Comparison of ENCODE assay signal across 8 cellular contexts in genomic region chr2:37615808-37616673, GRCh38. TPM values are rescaled to one million over a fixed set of nuclear protein-coding genes. Genes with fewer than 3 reads are reported as not detected.
DNase-seq lines count a peak whose midpoint lies in the region; ATAC-seq, FAIRE-seq and TF ChIP-seq lines count a peak whose summit lies in the region.

No MANE protein-coding gene starts in this region.

- intact Hi-C loops in activated naive CD4-positive, alpha-beta T cell treated with anti-CD3 and anti-CD28 coated beads for 36 hours (cut with micrococcal nuclease), result loop anchor here (2.0 kb wide), 1 partner anchor 13 kb away; no protein-coding TSS in a partner anchor
- intact Hi-C loops in naive thymus-derived CD4-positive, alpha-beta T cell (cut with micrococcal nuclease), result loop anchor here in 1 of 2 donors (1.0 to 2.0 kb wide), 3 partner anchors 10 to 30 kb away; no protein-coding TSS in a partner anchor

- peak; percentile 92 for ATAC-seq in naive thymus-derived CD4-positive, alpha-beta T cell
- no peak for ATAC-seq in GM19395 (IDR thresholded peaks at IDR 0.05; ENCODE audit: unreplicated experiment)

- H3K36me3 ChIP-seq in naive thymus-derived CD4-positive, alpha-beta T cell (ENCODE audit: control insufficient read depth in 2 of 3, insufficient read depth in 3 of 3, low read length in 3 of 3), result no peaks in the 10 kb centered on the region
- no peaks in the 10 kb centered on the region for H3K36me3 ChIP-seq in WERI-Rb-1

- DNase-seq in GM18507 (ENCODE audit: extremely low spot score, insufficient read length, low read depth), result no peak
- DNase-seq in MV-4-11 (lab: John Stamatoyannopoulos, UW), result peak; percentile 91
- peak; percentile 57 for DNase-seq in activated naive CD4-positive, alpha-beta T cell treated with anti-CD3 and anti-CD28 coated beads for 36 hours
- peak in 8 of 9 donors; percentile 39 to 78 (median 70) for DNase-seq in naive thymus-derived CD4-positive, alpha-beta T cell
- DNase-seq in NCI-H1105 (lab: John Stamatoyannopoulos, UW), result no peak
- no peak for DNase-seq in progenitor cell of endocrine pancreas (ENCODE audit: low spot score, unreplicated experiment)
- no peak for DNase-seq in WERI-Rb-1

- H3K36me3 Mint-ChIP-seq in activated naive CD4-positive, alpha-beta T cell treated with anti-CD3 and anti-CD28 coated beads for 36 hours (ENCODE audit: low read depth), result no peaks in the 10 kb centered on the region
- peaks cover 0 to 5% (median 0%) of the 10 kb centered on the region in 5 donors for H3K36me3 Mint-ChIP-seq in naive thymus-derived CD4-positive, alpha-beta T cell
- no peaks in the 10 kb centered on the region for H3K36me3 Mint-ChIP-seq in progenitor cell of endocrine pancreas (ENCODE audit: insufficient read depth)

- H3K27ac Mint-ChIP-seq in activated naive CD4-positive, alpha-beta T cell treated with anti-CD3 and anti-CD28 coated beads for 36 hours, result no peak overlapping the region
- H3K27ac Mint-ChIP-seq in naive thymus-derived CD4-positive, alpha-beta T cell, result peak overlapping the region; percentile 82 to 96 (median 92)
- no peak overlapping the region for H3K27ac Mint-ChIP-seq in progenitor cell of endocrine pancreas

- POLR2A ChIA-PET in naive thymus-derived CD4-positive, alpha-beta T cell (lab: Charles Lee), result interaction anchor here (0.6 to 2.8 kb wide), 7 partner anchors 10 to 523 kb away, joined by 3 to 12 read pairs (median 3); no protein-coding TSS in a partner anchor

- peaks cover 36% of the 10 kb centered on the region for H3K4me1 Mint-ChIP-seq in activated naive CD4-positive, alpha-beta T cell treated with anti-CD3 and anti-CD28 coated beads for 36 hours (ENCODE audit: low read depth)
- peaks cover 28 to 36% (median 30%) of the 10 kb centered on the region in 7 donors for H3K4me1 Mint-ChIP-seq in naive thymus-derived CD4-positive, alpha-beta T cell
- H3K4me1 Mint-ChIP-seq in progenitor cell of endocrine pancreas (ENCODE audit: low read depth), result peaks cover 17% of the 10 kb centered on the region

- H3K9me3 ChIP-seq in naive thymus-derived CD4-positive, alpha-beta T cell (ENCODE audit: control insufficient read depth in 2 of 3, low read length in 3 of 3), result no peaks in the 10 kb centered on the region
- H3K9me3 ChIP-seq in WERI-Rb-1 (ENCODE audit: severe bottlenecking), result no peaks in the 10 kb centered on the region

- peaks cover 22 to 47% of the 10 kb centered on the region in 2 donors for H3K4me1 ChIP-seq in naive thymus-derived CD4-positive, alpha-beta T cell (ENCODE audit: control insufficient read depth in 2 of 2, insufficient read depth in 2 of 2, low read length in 2 of 2)

- no peaks in the 10 kb centered on the region for H3K9me3 Mint-ChIP-seq in activated naive CD4-positive, alpha-beta T cell treated with anti-CD3 and anti-CD28 coated beads for 36 hours
- peaks cover 0 to 5% (median 0%) of the 10 kb centered on the region in 11 donors for H3K9me3 Mint-ChIP-seq in naive thymus-derived CD4-positive, alpha-beta T cell
- H3K9me3 Mint-ChIP-seq in progenitor cell of endocrine pancreas (ENCODE audit: low read depth), result no peaks in the 10 kb centered on the region

- CTCF ChIA-PET in activated naive CD4-positive, alpha-beta T cell treated with anti-CD3 and anti-CD28 coated beads for 36 hours (lab: Charles Lee), result no interaction called here
- CTCF ChIA-PET in naive thymus-derived CD4-positive, alpha-beta T cell (lab: Charles Lee), result interaction anchor here (0.6 to 1.3 kb wide), 4 partner anchors 9 to 201 kb away, joined by 3 to 5 read pairs (median 4); no protein-coding TSS in a partner anchor

- TF ChIP-seq CTCF in progenitor cell of endocrine pancreas (IDR thresholded peaks at IDR 0.05; ENCODE audit: unreplicated experiment) (no peak), WERI-Rb-1 (IDR thresholded peaks at IDR 0.05; ENCODE audit: low read depth, low read length) (no peak)

- H3K27me3 Mint-ChIP-seq in activated naive CD4-positive, alpha-beta T cell treated with anti-CD3 and anti-CD28 coated beads for 36 hours (ENCODE audit: low read depth), result no peaks in the 10 kb centered on the region
- no peaks in the 10 kb centered on the region for H3K27me3 Mint-ChIP-seq in naive thymus-derived CD4-positive, alpha-beta T cell
- no peaks in the 10 kb centered on the region for H3K27me3 Mint-ChIP-seq in progenitor cell of endocrine pancreas

- peak overlapping the region; percentile 49 for H3K27ac ChIP-seq in naive thymus-derived CD4-positive, alpha-beta T cell (ENCODE audit: low read depth, low read length)
- H3K27ac ChIP-seq in WERI-Rb-1, result no peak overlapping the region

- no peaks in the 10 kb centered on the region for H3K27me3 ChIP-seq in naive thymus-derived CD4-positive, alpha-beta T cell (ENCODE audit: control insufficient read depth in 2 of 2, insufficient read depth in 2 of 2, low read length in 2 of 2)
- H3K27me3 ChIP-seq in WERI-Rb-1 (ENCODE audit: insufficient read depth, low read depth, severe bottlenecking), result no peaks in the 10 kb centered on the region

- peak; percentile 26 for FAIRE-seq in GM18507 (lab: Jason Lieb, UNC)

- no peak overlapping the region for H3K4me3 Mint-ChIP-seq in activated naive CD4-positive, alpha-beta T cell treated with anti-CD3 and anti-CD28 coated beads for 36 hours
- H3K4me3 Mint-ChIP-seq in naive thymus-derived CD4-positive, alpha-beta T cell, result peak overlapping the region; percentile 10 to 70 (median 40)
- H3K4me3 Mint-ChIP-seq in progenitor cell of endocrine pancreas (ENCODE audit: low read depth), result no peak overlapping the region

- no peak overlapping the region for H3K4me3 ChIP-seq in naive thymus-derived CD4-positive, alpha-beta T cell (ENCODE audit: low read length)
- H3K4me3 ChIP-seq in WERI-Rb-1 (ENCODE audit: low read depth, low read length), result no peak overlapping the region

RNA-seq across cellular contexts. Expression of gene CDC42EP3, which starts 55.4 kb away (rescaled TPM):
- total RNA-seq in activated naive CD4-positive, alpha-beta T cell treated with anti-CD3 and anti-CD28 coated beads for 36 hours, result 1 to 10 TPM; 8.5 to 9.4 TPM
- 10 to 100 TPM; 15.9 to 96.3 (median 17.7) TPM for total RNA-seq in naive thymus-derived CD4-positive, alpha-beta T cell
- polyA plus RNA-seq in naive thymus-derived CD4-positive, alpha-beta T cell, result 10 to 100 TPM; 26.7 to 29.2 TPM
- total RNA-seq in progenitor cell of endocrine pancreas, result 43.1 and 48.5 TPM in 2 replicates

Comparison
In these comparisons a context has a peak if more than half of its experiments do, and no peak if none do; other contexts are left out.
1. DNase-seq: peak in MV-4-11 (single experiment), activated naive CD4-positive, alpha-beta T cell treated with anti-CD3 and anti-CD28 coated beads for 36 hours (single experiment) and naive thymus-derived CD4-positive, alpha-beta T cell (8 of 9); none in GM18507 (single experiment), NCI-H1105 (single experiment), progenitor cell of endocrine pancreas (single experiment) and WERI-Rb-1 (single experiment).
2. H3K27ac Mint-ChIP-seq: peak in naive thymus-derived CD4-positive, alpha-beta T cell (9 of 9); none in activated naive CD4-positive, alpha-beta T cell treated with anti-CD3 and anti-CD28 coated beads for 36 hours (single experiment) and progenitor cell of endocrine pancreas (single experiment).
3. H3K4me3 Mint-ChIP-seq: peak in naive thymus-derived CD4-positive, alpha-beta T cell (10 of 10); none in activated naive CD4-positive, alpha-beta T cell treated with anti-CD3 and anti-CD28 coated beads for 36 hours (single experiment) and progenitor cell of endocrine pancreas (single experiment).